Comparison of ENCODE assay signal across 24 cellular contexts in genomic region chr9:120281665-120282064, GRCh38.
"Had no signal": no experiment of that assay in that cellular context is flagged by ENCODE, and none has a peak within 500 bp of the region (broad histone marks: within the 10 kb centered on the region; RNA-seq: fewer than 3 reads in every experiment).

No MANE protein-coding gene starts in this region.

- H3K9me3 ChIP-seq: SJCRH30 had no signal

- H3K27ac Mint-ChIP-seq: activated CD4-positive, alpha-beta T cell treated with anti-CD3 and anti-CD28 coated beads, Interleukin-2, amount 10 ng/mL, durations not matched to agents 24 days and 14 days; activated CD8-positive, alpha-beta T cell treated with anti-CD3 and anti-CD28 coated beads, Interleukin-2, amount 10 ng/mL, durations not matched to agents 7 days and 5 days; activated naive CD8-positive, alpha-beta T cell treated with anti-CD3 and anti-CD28 coated beads for 36 hours; activated T-cell treated with anti-CD3 and anti-CD28 coated beads, Interleukin-2, amount 50 U/mL, for 24 hours; T-helper 2 cell treated with Interferon-gamma antibody and Interleukin-4, amounts not matched to agents 5 μg/mL and 100 μg/mL, for 36 hours had no signal

- H3K4me3 Mint-ChIP-seq: activated CD4-positive, alpha-beta T cell treated with anti-CD3 and anti-CD28 coated beads, Interleukin-2, amount 10 ng/mL, durations not matched to agents 24 days and 14 days; activated CD8-positive, alpha-beta T cell treated with anti-CD3 and anti-CD28 coated beads, Interleukin-2, amount 10 ng/mL, durations not matched to agents 7 days and 5 days; activated naive CD8-positive, alpha-beta T cell treated with anti-CD3 and anti-CD28 coated beads for 36 hours; activated T-cell treated with anti-CD3 and anti-CD28 coated beads, Interleukin-2, amount 50 U/mL, for 24 hours; T-helper 2 cell treated with Interferon-gamma antibody and Interleukin-4, amounts not matched to agents 5 μg/mL and 100 μg/mL, for 36 hours had no signal

- H3K27me3 Mint-ChIP-seq: activated CD4-positive, alpha-beta T cell treated with anti-CD3 and anti-CD28 coated beads, Interleukin-2, amount 10 ng/mL, durations not matched to agents 24 days and 14 days; activated naive CD8-positive, alpha-beta T cell treated with anti-CD3 and anti-CD28 coated beads for 36 hours had no signal

- ATAC-seq: activated CD8-positive, alpha-beta T cell treated with anti-CD3 and anti-CD28 coated beads, Interleukin-2, amount 10 ng/mL, durations not matched to agents 7 days and 5 days; Panc1 had no signal

- H3K4me1 Mint-ChIP-seq: activated CD4-positive, alpha-beta T cell treated with anti-CD3 and anti-CD28 coated beads, Interleukin-2, amount 10 ng/mL, durations not matched to agents 24 days and 14 days; activated naive CD8-positive, alpha-beta T cell treated with anti-CD3 and anti-CD28 coated beads for 36 hours had no signal

- H3K36me3 Mint-ChIP-seq: activated naive CD8-positive, alpha-beta T cell treated with anti-CD3 and anti-CD28 coated beads for 36 hours had no signal

- DNase-seq: activated CD4-positive, alpha-beta T cell treated with anti-CD3 and anti-CD28 coated beads, Interleukin-2, amount 10 ng/mL, durations not matched to agents 24 days and 14 days; activated CD4-positive, alpha-beta T cell treated with anti-CD3 and anti-CD28 coated beads, Interleukin-2, amount 50 U/mL, for 4 hours; activated CD8-positive, alpha-beta T cell treated with anti-CD3 and anti-CD28 coated beads, Interleukin-2, amount 10 ng/mL, durations not matched to agents 7 days and 5 days; activated naive CD4-positive, alpha-beta T cell; activated naive CD4-positive, alpha-beta T cell treated with anti-CD3 and anti-CD28 coated beads, Interleukin-2, amount 50 U/mL, for 16 hours; activated naive CD8-positive, alpha-beta T cell treated with anti-CD3 and anti-CD28 coated beads for 36 hours; activated T-cell treated with anti-CD3 and anti-CD28 coated beads, Interleukin-2, amount 50 U/mL, for 24 hours; amniotic stem cell; aorta; brain microvascular endothelial cell; central memory CD4-positive, alpha-beta T cell; NCI-H1092 treated with DMSO at 0.1 percent for 48 hours; NCI-H1417; NCI-H187 treated with DMSO at 0.1 percent for 48 hours; NCI-H2081 treated with DMSO at 0.1 percent for 48 hours; NCI-H226; NCI-H446 treated with DMSO at 0.1 percent for 48 hours; NCI-H524; NCI-H69; NCI-H82; SHP77; SJCRH30 had no signal
